Comparison of ENCODE assay signal across 8 cellular contexts in the genomic region with DNA sequence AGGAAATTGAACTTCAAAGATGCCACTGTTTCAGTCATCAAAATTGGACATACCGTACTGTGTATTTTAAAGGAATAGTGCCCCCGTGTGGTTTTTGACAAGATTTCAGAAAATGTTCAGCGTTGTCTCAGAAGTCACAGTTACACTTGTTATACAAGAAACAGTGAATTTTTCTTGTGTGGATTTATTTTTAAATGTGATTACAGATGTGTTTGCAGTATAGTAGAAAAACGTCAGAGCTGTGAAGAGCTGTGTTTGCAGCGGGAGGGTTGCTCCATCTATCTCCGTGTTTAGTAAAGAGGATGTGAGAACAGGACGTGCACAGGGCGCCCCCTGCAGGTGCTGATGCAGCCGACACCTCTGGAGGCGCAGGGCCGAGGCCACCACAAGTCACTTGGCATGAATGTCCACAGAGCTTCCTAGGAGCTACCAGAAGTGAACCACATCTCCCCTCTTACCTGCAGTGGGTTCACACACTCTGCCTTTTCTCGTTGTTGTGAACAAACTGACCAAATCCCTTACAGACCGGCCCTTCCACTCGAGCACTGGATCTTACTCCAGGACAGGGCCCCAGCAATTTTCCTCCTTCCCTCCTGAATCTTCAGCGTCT.
DNase-seq lines count a peak whose midpoint lies in the region; ATAC-seq lines count a peak whose summit lies in the region.

No MANE protein-coding gene starts in this region.

- peak; percentile 61 to 77 (median 70) for DNase-seq in CD8-positive, alpha-beta memory T cell
- DNase-seq in NCI-H748 treated with DMSO at 0.1 percent for 48 hours (lab: John Stamatoyannopoulos, UW) (peak; percentile 90), memory B cell (ENCODE audit: low spot score in 2 of 2) (peak; percentile 78 to 85)
- DNase-seq in activated CD4-positive, alpha-beta memory T cell treated with anti-CD3 and anti-CD28 coated beads for 36 hours = peak; percentile 86
- DNase-seq in stimulated activated CD8-positive, alpha-beta memory T cell treated with anti-CD3 and anti-CD28 coated beads, Interleukin-15, amount 100 ng/mL, for 1 hour (ENCODE audit: low read depth) = peak; percentile 58

- H3K4me3 Mint-ChIP-seq in CD8-positive, alpha-beta memory T cell = peak overlapping the region; percentile 31 to 84 (median 82)
- H3K4me3 Mint-ChIP-seq in activated CD4-positive, alpha-beta memory T cell treated with anti-CD3 and anti-CD28 coated beads for 36 hours = peak overlapping the region; percentile 65
- H3K4me3 Mint-ChIP-seq in memory B cell = peak overlapping the region; percentile 83

- no peaks in the 10 kb centered on the region for H3K27me3 ChIP-seq in CD8-positive, alpha-beta memory T cell (ENCODE audit: insufficient read depth, low read length, poor library complexity, severe bottlenecking)
- no peaks in the 10 kb centered on the region for H3K27me3 ChIP-seq in ectodermal cell (ENCODE audit: control insufficient read depth, insufficient read depth, low read length, poor library complexity, severe bottlenecking)

- H3K27ac Mint-ChIP-seq in CD8-positive, alpha-beta memory T cell = peak overlapping the region in 3 of 8 donors; percentile 20 to 72 (median 23)
- no peak overlapping the region for H3K27ac Mint-ChIP-seq in activated CD4-positive, alpha-beta memory T cell treated with anti-CD3 and anti-CD28 coated beads for 36 hours
- no peak overlapping the region for H3K27ac Mint-ChIP-seq in memory B cell

- H3K4me3 ChIP-seq in CD8-positive, alpha-beta memory T cell (ENCODE audit: low read length) = peak overlapping the region; percentile 69
- H3K4me3 ChIP-seq in ectodermal cell (ENCODE audit: insufficient read depth, low read depth, low read length) = peak overlapping the region; percentile 28

- H3K27ac ChIP-seq in CD8-positive, alpha-beta memory T cell (ENCODE audit: low read depth, low read length) = no peak overlapping the region
- no peak overlapping the region for H3K27ac ChIP-seq in ectodermal cell (ENCODE audit: insufficient read depth, low read depth, low read length, poor library complexity, severe bottlenecking)

- WGBS in ectodermal cell, 2 experiments = 23 to 24% methylated on average over 15 of the region's 15 CpGs

- ATAC-seq in GM19455 (IDR thresholded peaks at IDR 0.05; ENCODE audit: unreplicated experiment) (peak; percentile 87), HG03565 (IDR thresholded peaks at IDR 0.05; ENCODE audit: unreplicated experiment) (peak; percentile 74), memory B cell (ENCODE audit: low read depth) (peak; percentile 96)

- H3K27me3 Mint-ChIP-seq in CD8-positive, alpha-beta memory T cell = peaks cover 4 to 9% of the 10 kb centered on the region in 2 donors
- H3K27me3 Mint-ChIP-seq in activated CD4-positive, alpha-beta memory T cell treated with anti-CD3 and anti-CD28 coated beads for 36 hours = peaks cover 8% of the 10 kb centered on the region
- H3K27me3 Mint-ChIP-seq in memory B cell = peaks cover 11% of the 10 kb centered on the region

- no peaks in the 10 kb centered on the region for H3K36me3 Mint-ChIP-seq in CD8-positive, alpha-beta memory T cell
- no peaks in the 10 kb centered on the region for H3K36me3 Mint-ChIP-seq in activated CD4-positive, alpha-beta memory T cell treated with anti-CD3 and anti-CD28 coated beads for 36 hours
- no peaks in the 10 kb centered on the region for H3K36me3 Mint-ChIP-seq in memory B cell

- peaks cover 6 to 9% (median 9%) of the 10 kb centered on the region in 3 donors for H3K4me1 Mint-ChIP-seq in CD8-positive, alpha-beta memory T cell
- H3K4me1 Mint-ChIP-seq in activated CD4-positive, alpha-beta memory T cell treated with anti-CD3 and anti-CD28 coated beads for 36 hours (ENCODE audit: low read depth) = peaks cover 2% of the 10 kb centered on the region
- H3K4me1 Mint-ChIP-seq in memory B cell = peaks cover 3% of the 10 kb centered on the region

- intact Hi-C loops in activated CD4-positive, alpha-beta memory T cell treated with anti-CD3 and anti-CD28 coated beads for 36 hours (cut with micrococcal nuclease) = loop anchor here (1.0 to 10.0 kb wide), 2 partner anchors 26 to 541 kb away; no protein-coding TSS in a partner anchor

- H3K9me3 ChIP-seq in CD8-positive, alpha-beta memory T cell (ENCODE audit: low read length) = no peaks in the 10 kb centered on the region
- H3K9me3 ChIP-seq in ectodermal cell (ENCODE audit: control insufficient read depth, low read length) = no peaks in the 10 kb centered on the region

- H3K9me3 Mint-ChIP-seq in CD8-positive, alpha-beta memory T cell = no peaks in the 10 kb centered on the region
- no peaks in the 10 kb centered on the region for H3K9me3 Mint-ChIP-seq in activated CD4-positive, alpha-beta memory T cell treated with anti-CD3 and anti-CD28 coated beads for 36 hours
- H3K9me3 Mint-ChIP-seq in memory B cell = no peaks in the 10 kb centered on the region

- CTCF ChIA-PET in CD8-positive, alpha-beta memory T cell (lab: Charles Lee) = interaction anchor here (0.8 to 3.2 kb wide), 18 partner anchors 9 to 610 kb away, joined by 3 to 15 read pairs (median 6); a partner anchor contains a TSS
- CTCF ChIA-PET in activated CD4-positive, alpha-beta memory T cell treated with anti-CD3 and anti-CD28 coated beads for 36 hours (lab: Charles Lee) = interaction anchor here (0.6 to 5.1 kb wide), 52 partner anchors 8 to 704 kb away, joined by 3 to 73 read pairs (median 4); a partner anchor contains a TSS

- POLR2A ChIA-PET in CD8-positive, alpha-beta memory T cell (lab: Charles Lee) = no interaction called here
- POLR2A ChIA-PET in activated CD4-positive, alpha-beta memory T cell treated with anti-CD3 and anti-CD28 coated beads for 36 hours (lab: Charles Lee) = no interaction called here

- no peaks in the 10 kb centered on the region for H3K36me3 ChIP-seq in CD8-positive, alpha-beta memory T cell (ENCODE audit: insufficient read depth, low read length)
- H3K36me3 ChIP-seq in ectodermal cell (ENCODE audit: control insufficient read depth, insufficient read depth, low read length) = no peaks in the 10 kb centered on the region

- no peaks in the 10 kb centered on the region for H3K4me1 ChIP-seq in CD8-positive, alpha-beta memory T cell (ENCODE audit: insufficient read depth, low read length)
- no peaks in the 10 kb centered on the region for H3K4me1 ChIP-seq in ectodermal cell (ENCODE audit: control insufficient read depth, insufficient read depth, low read length)
